1 cellular context compared by ENCODE assay signal in the genomic region with DNA sequence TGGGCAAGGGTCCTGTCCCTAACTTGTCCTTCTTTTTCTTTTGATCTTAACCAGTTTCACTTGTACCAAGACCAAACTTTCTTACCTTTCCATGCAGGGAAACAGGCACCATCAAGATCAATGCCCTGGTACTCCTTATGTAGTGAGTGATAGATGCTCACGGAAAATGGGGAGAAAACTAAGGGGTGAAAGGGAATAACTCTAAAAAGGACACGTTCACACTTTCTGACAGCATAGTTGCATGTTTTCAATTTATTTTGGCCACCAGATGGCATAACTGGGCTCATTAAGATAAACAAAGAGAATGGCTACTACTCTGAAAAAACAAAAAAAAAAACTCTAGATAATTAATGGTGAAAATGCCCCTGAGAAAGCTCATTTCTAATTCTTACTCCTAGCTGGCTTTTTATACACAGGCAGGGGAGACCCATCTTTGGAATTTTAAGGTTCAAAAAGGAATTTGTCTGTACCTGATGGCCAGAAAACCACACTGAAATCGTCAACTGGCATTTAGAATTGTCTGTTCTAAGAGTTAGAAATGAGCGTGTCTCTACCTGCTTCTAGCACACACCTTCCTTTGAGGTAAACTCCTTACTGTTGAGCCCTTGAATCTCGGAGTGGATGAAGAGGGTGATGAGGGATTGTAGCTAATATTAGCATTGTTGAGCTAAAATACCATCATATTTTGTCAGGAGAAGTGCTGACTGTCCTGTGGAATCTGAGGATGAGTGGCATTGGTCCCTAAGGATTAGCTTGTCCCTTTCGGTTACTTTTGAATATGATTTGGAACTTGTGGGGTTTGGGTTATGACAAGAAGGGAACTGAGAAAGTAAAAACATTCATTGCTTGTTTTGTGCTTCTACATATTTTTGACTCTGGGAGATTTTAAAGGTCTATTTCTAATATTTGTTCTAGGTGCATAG.
TF ChIP-seq lines count a peak whose summit lies in the region.

No MANE protein-coding gene starts in this region.

TF ChIP-seq in HepG2, 621 proteins besides CTCF, POLR2A, EP300 and RAD21 (continued from another document and continues in another):
- TF ChIP-seq, protein P1, sequence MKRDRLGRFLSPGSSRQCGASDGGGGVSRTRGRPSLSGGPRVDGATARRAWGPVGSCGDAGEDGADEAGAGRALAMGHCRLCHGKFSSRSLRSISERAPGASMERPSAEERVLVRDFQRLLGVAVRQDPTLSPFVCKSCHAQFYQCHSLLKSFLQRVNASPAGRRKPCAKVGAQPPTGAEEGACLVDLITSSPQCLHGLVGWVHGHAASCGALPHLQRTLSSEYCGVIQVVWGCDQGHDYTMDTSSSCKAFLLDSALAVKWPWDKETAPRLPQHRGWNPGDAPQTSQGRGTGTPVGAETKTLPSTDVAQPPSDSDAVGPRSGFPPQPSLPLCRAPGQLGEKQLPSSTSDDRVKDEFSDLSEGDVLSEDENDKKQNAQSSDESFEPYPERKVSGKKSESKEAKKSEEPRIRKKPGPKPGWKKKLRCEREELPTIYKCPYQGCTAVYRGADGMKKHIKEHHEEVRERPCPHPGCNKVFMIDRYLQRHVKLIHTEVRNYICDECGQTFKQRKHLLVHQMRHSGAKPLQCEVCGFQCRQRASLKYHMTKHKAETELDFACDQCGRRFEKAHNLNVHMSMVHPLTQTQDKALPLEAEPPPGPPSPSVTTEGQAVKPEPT (CRISPR knock-in tag; IDR thresholded peaks at IDR 0.05; ENCODE audit: low read depth): no peak
- no peak for TF ChIP-seq ZNF629 (CRISPR knock-in tag; conservative IDR thresholded peaks at IDR 0.05)
- TF ChIP-seq ZSCAN20 (CRISPR knock-in tag; IDR thresholded peaks at IDR 0.05; ENCODE audit: borderline replicate concordance): peak; percentile 40; the same call in 1 of the 2 replicates
- no peak for TF ChIP-seq ZNF552 (CRISPR knock-in tag; IDR thresholded peaks at IDR 0.05; ENCODE audit: borderline replicate concordance)
- TF ChIP-seq, protein P2, sequence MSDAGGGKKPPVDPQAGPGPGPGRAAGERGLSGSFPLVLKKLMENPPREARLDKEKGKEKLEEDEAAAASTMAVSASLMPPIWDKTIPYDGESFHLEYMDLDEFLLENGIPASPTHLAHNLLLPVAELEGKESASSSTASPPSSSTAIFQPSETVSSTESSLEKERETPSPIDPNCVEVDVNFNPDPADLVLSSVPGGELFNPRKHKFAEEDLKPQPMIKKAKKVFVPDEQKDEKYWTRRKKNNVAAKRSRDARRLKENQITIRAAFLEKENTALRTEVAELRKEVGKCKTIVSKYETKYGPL (CRISPR knock-in tag; IDR thresholded peaks at IDR 0.05): no peak
- TF ChIP-seq HCFC1 (IDR thresholded peaks at IDR 0.05; ENCODE audit: low read depth, low read length): no peak
- TF ChIP-seq, protein P3, sequence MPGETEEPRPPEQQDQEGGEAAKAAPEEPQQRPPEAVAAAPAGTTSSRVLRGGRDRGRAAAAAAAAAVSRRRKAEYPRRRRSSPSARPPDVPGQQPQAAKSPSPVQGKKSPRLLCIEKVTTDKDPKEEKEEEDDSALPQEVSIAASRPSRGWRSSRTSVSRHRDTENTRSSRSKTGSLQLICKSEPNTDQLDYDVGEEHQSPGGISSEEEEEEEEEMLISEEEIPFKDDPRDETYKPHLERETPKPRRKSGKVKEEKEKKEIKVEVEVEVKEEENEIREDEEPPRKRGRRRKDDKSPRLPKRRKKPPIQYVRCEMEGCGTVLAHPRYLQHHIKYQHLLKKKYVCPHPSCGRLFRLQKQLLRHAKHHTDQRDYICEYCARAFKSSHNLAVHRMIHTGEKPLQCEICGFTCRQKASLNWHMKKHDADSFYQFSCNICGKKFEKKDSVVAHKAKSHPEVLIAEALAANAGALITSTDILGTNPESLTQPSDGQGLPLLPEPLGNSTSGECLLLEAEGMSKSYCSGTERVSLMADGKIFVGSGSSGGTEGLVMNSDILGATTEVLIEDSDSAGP (CRISPR knock-in tag; IDR thresholded peaks at IDR 0.05; ENCODE audit: borderline replicate concordance): no peak
- TF ChIP-seq ZNF777 (CRISPR knock-in tag; IDR thresholded peaks at IDR 0.05): no peak
- TF ChIP-seq, protein P4, sequence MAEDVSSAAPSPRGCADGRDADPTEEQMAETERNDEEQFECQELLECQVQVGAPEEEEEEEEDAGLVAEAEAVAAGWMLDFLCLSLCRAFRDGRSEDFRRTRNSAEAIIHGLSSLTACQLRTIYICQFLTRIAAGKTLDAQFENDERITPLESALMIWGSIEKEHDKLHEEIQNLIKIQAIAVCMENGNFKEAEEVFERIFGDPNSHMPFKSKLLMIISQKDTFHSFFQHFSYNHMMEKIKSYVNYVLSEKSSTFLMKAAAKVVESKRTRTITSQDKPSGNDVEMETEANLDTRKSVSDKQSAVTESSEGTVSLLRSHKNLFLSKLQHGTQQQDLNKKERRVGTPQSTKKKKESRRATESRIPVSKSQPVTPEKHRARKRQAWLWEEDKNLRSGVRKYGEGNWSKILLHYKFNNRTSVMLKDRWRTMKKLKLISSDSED (CRISPR knock-in tag; IDR thresholded peaks at IDR 0.05): no peak
- no peak for TF ChIP-seq ZNF619 (CRISPR knock-in tag; IDR thresholded peaks at IDR 0.05)
- TF ChIP-seq BCL6 (CRISPR knock-in tag; IDR thresholded peaks at IDR 0.05): no peak
- TF ChIP-seq WIZ (CRISPR knock-in tag; IDR thresholded peaks at IDR 0.05): no peak
- no peak for TF ChIP-seq ZNF556 (CRISPR knock-in tag; IDR thresholded peaks at IDR 0.05; ENCODE audit: borderline replicate concordance)
- TF ChIP-seq PHB2 (IDR thresholded peaks at IDR 0.05; ENCODE audit: partially characterized antibody): no peak
- TF ChIP-seq MXD4 (CRISPR knock-in tag; IDR thresholded peaks at IDR 0.05): peak; percentile 4; the same call in 1 of the 2 replicates
- TF ChIP-seq FOXC1 (CRISPR knock-in tag; IDR thresholded peaks at IDR 0.05; ENCODE audit: borderline replicate concordance): no peak
- TF ChIP-seq KLF16 (CRISPR knock-in tag; IDR thresholded peaks at IDR 0.05): 0 out of 4 replicates have a peak, but pooled peaks of 1 of the 2 experiments have one; percentile 10
- TF ChIP-seq, protein P5, sequence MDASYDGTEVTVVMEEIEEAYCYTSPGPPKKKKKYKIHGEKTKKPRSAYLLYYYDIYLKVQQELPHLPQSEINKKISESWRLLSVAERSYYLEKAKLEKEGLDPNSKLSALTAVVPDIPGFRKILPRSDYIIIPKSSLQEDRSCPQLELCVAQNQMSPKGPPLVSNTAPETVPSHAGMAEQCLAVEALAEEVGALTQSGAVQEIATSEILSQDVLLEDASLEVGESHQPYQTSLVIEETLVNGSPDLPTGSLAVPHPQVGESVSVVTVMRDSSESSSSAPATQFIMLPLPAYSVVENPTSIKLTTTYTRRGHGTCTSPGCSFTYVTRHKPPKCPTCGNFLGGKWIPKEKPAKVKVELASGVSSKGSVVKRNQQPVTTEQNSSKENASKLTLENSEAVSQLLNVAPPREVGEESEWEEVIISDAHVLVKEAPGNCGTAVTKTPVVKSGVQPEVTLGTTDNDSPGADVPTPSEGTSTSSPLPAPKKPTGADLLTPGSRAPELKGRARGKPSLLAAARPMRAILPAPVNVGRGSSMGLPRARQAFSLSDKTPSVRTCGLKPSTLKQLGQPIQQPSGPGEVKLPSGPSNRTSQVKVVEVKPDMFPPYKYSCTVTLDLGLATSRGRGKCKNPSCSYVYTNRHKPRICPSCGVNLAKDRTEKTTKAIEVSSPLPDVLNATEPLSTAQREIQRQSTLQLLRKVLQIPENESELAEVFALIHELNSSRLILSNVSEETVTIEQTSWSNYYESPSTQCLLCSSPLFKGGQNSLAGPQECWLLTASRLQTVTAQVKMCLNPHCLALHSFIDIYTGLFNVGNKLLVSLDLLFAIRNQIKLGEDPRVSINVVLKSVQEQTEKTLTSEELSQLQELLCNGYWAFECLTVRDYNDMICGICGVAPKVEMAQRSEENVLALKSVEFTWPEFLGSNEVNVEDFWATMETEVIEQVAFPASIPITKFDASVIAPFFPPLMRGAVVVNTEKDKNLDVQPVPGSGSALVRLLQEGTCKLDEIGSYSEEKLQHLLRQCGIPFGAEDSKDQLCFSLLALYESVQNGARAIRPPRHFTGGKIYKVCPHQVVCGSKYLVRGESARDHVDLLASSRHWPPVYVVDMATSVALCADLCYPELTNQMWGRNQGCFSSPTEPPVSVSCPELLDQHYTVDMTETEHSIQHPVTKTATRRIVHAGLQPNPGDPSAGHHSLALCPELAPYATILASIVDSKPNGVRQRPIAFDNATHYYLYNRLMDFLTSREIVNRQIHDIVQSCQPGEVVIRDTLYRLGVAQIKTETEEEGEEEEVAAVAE (CRISPR knock-in tag; IDR thresholded peaks at IDR 0.05; ENCODE audit: borderline replicate concordance): no peak
- no peak for TF ChIP-seq PAWR (CRISPR knock-in tag; IDR thresholded peaks at IDR 0.05; ENCODE audit: borderline replicate concordance)
- no peak for TF ChIP-seq CHD2 (IDR thresholded peaks at IDR 0.05; ENCODE audit: low read depth, low read length)
- no peak for TF ChIP-seq ZNF234 (CRISPR knock-in tag; conservative IDR thresholded peaks at IDR 0.05)
- no peak for TF ChIP-seq FLYWCH1 (CRISPR knock-in tag; IDR thresholded peaks at IDR 0.05)
- no peak for TF ChIP-seq CREM (IDR thresholded peaks at IDR 0.05)
- no peak for TF ChIP-seq CREM (CRISPR knock-in tag; IDR thresholded peaks at IDR 0.05)
- peak; percentile 47 for TF ChIP-seq STAG1 (CRISPR knock-in tag; IDR thresholded peaks at IDR 0.05)
- TF ChIP-seq PRMT3 (CRISPR knock-in tag; IDR thresholded peaks at IDR 0.05; ENCODE audit: borderline replicate concordance, low read depth): no peak
- TF ChIP-seq ZNF644 (CRISPR knock-in tag; IDR thresholded peaks at IDR 0.05; ENCODE audit: low read depth): no peak
- TF ChIP-seq, protein P6, sequence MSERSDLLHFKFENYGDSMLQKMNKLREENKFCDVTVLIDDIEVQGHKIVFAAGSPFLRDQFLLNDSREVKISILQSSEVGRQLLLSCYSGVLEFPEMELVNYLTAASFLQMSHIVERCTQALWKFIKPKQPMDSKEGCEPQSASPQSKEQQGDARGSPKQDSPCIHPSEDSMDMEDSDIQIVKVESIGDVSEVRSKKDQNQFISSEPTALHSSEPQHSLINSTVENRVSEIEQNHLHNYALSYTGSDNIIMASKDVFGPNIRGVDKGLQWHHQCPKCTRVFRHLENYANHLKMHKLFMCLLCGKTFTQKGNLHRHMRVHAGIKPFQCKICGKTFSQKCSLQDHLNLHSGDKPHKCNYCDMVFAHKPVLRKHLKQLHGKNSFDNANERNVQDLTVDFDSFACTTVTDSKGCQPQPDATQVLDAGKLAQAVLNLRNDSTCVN (CRISPR knock-in tag; IDR thresholded peaks at IDR 0.05; ENCODE audit: borderline replicate concordance): no peak
- TF ChIP-seq ZC3H13 (CRISPR knock-in tag; IDR thresholded peaks at IDR 0.05): 0 out of 2 replicates have a peak, but pooled peaks have one; percentile 25
- peak; percentile 13; the same call in 1 of the 2 replicates for TF ChIP-seq ZNF614 (CRISPR knock-in tag; IDR thresholded peaks at IDR 0.05; ENCODE audit: borderline replicate concordance)
- no peak for TF ChIP-seq TCF7L2 (IDR thresholded peaks at IDR 0.05; ENCODE audit: low read depth, low read length)
- TF ChIP-seq, protein P7, sequence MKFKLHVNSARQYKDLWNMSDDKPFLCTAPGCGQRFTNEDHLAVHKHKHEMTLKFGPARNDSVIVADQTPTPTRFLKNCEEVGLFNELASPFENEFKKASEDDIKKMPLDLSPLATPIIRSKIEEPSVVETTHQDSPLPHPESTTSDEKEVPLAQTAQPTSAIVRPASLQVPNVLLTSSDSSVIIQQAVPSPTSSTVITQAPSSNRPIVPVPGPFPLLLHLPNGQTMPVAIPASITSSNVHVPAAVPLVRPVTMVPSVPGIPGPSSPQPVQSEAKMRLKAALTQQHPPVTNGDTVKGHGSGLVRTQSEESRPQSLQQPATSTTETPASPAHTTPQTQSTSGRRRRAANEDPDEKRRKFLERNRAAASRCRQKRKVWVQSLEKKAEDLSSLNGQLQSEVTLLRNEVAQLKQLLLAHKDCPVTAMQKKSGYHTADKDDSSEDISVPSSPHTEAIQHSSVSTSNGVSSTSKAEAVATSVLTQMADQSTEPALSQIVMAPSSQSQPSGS (CRISPR knock-in tag; IDR thresholded peaks at IDR 0.05): 0 out of 2 replicates have a peak, but pooled peaks have one; percentile 12
- TF ChIP-seq, protein P8, sequence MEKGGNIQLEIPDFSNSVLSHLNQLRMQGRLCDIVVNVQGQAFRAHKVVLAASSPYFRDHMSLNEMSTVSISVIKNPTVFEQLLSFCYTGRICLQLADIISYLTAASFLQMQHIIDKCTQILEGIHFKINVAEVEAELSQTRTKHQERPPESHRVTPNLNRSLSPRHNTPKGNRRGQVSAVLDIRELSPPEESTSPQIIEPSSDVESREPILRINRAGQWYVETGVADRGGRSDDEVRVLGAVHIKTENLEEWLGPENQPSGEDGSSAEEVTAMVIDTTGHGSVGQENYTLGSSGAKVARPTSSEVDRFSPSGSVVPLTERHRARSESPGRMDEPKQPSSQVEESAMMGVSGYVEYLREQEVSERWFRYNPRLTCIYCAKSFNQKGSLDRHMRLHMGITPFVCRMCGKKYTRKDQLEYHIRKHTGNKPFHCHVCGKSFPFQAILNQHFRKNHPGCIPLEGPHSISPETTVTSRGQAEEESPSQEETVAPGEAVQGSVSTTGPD (CRISPR knock-in tag; IDR thresholded peaks at IDR 0.05): no peak
- TF ChIP-seq SAP130 (CRISPR knock-in tag; IDR thresholded peaks at IDR 0.05; ENCODE audit: low read depth): peak; percentile 29; the same call in 1 of the 2 replicates
- peak; percentile 54; the same call in 1 of the 2 replicates for TF ChIP-seq HOXA5 (CRISPR knock-in tag; IDR thresholded peaks at IDR 0.05)
- TF ChIP-seq E2F1 (CRISPR knock-in tag; IDR thresholded peaks at IDR 0.05): 0 out of 2 replicates have a peak, but pooled peaks have one; percentile 23
- peak; percentile 38; the same call in 1 of the 2 replicates for TF ChIP-seq MED13 (CRISPR knock-in tag; IDR thresholded peaks at IDR 0.05)
- TF ChIP-seq SP5 (CRISPR knock-in tag; IDR thresholded peaks at IDR 0.05; ENCODE audit: borderline replicate concordance, low read depth): no peak
- 0 out of 2 replicates have a peak, but pooled peaks have one; percentile 1 for TF ChIP-seq ZNF761 (CRISPR knock-in tag; conservative IDR thresholded peaks at IDR 0.05)
- no peak for TF ChIP-seq ZFP36L1 (CRISPR knock-in tag; IDR thresholded peaks at IDR 0.05)
- no peak; the same call in 1 of the 2 replicates for TF ChIP-seq SOX5 (CRISPR knock-in tag; IDR thresholded peaks at IDR 0.05; ENCODE audit: borderline replicate concordance)
